ENCODE assay signal across 8 cellular contexts in genomic region chr1:38859561-38860463, GRCh38. TPM values are rescaled to one million over a fixed set of nuclear protein-coding genes. Genes with fewer than 3 reads are reported as not detected.
A peak's percentile ranks its signal among the peaks of the same experiment; 100 is the strongest.
DNase-seq lines count a peak whose midpoint lies in the region; ATAC-seq and TF ChIP-seq lines count a peak whose summit lies in the region.

Gene RRAGC (minus strand): TSS chr1:38859772. CDS start chr1:38859646, 126 bp downstream.

- no peaks in the 10 kb centered on the region for H3K36me3 ChIP-seq in prostate gland

- peak; percentile 87 for DNase-seq in NCI-H187 treated with DMSO at 0.1 percent for 48 hours (lab: John Stamatoyannopoulos, UW)
- peak; percentile 95 to 98 (median 97) for DNase-seq in T-helper 2 cell
- peak; percentile 100 for DNase-seq in left ventricle myocardium superior
- DNase-seq in prostate gland (ENCODE audit: low spot score) = peak; percentile 100
- DNase-seq in ureter (ENCODE audit: low spot score) = peak; percentile 100

- H3K27ac ChIP-seq in angular gyrus (ENCODE audit: low read depth, low read length) (peak within 1 kb of the TSS; percentile 89), prostate gland (peak within 1 kb of the TSS; percentile 89 to 94)

- H3K27me3 ChIP-seq in prostate gland (replicated peaks; ENCODE audit: insufficient read depth) = no peaks in the 10 kb centered on the region

- intact Hi-C loops in left ventricle myocardium superior (cut with micrococcal nuclease) = no loop called here
- intact Hi-C loops in prostate gland (cut with DNase I) = loop anchor here (5.0 to 10.0 kb wide), 3 partner anchors 132 to 675 kb away; partner anchors contain the start of gene AKIRIN1

- under 1% methylated on average over 70 of the region's 70 CpGs for WGBS in prostate gland

- peak; percentile 60 for TF ChIP-seq POLR2A in prostate gland (IDR thresholded peaks at IDR 0.05)

- H3K4me1 ChIP-seq in prostate gland (replicated peaks) = peaks cover 3% of the 10 kb centered on the region

- no peaks in the 10 kb centered on the region for H3K9me3 ChIP-seq in prostate gland

- peak in 1 of 4 experiments; percentile 5 for TF ChIP-seq CTCF in prostate gland (IDR thresholded peaks at IDR 0.05)

- peak; percentile 96 for ATAC-seq in GM18502 (IDR thresholded peaks at IDR 0.05; ENCODE audit: poor library complexity, unreplicated experiment)
- peak; percentile 91 for ATAC-seq in HG02943 (IDR thresholded peaks at IDR 0.05; ENCODE audit: low read depth, unreplicated experiment)
- peak; percentile 96 for ATAC-seq in left ventricle myocardium superior

- peak within 1 kb of the TSS; percentile 77 to 78 for H3K4me3 ChIP-seq in prostate gland

RNA-seq across cellular contexts. Expression of gene RRAGC, which starts in this region (rescaled TPM):
- total RNA-seq in left ventricle myocardium superior = 23.2 TPM
- total RNA-seq in prostate gland = 10 to 100 TPM in 1 of 2 donors, 1 to 10 TPM in 1; 9.2 to 22.6 TPM
- total RNA-seq in ureter = 22.0 TPM

Comparison
In these comparisons a context has a peak if more than half of its experiments do, and no peak if none do; other contexts are left out.
1. Peak in every context shown above with its lines: DNase-seq, ATAC-seq, H3K4me3 ChIP-seq and H3K27ac ChIP-seq.